In the genomic region with DNA sequence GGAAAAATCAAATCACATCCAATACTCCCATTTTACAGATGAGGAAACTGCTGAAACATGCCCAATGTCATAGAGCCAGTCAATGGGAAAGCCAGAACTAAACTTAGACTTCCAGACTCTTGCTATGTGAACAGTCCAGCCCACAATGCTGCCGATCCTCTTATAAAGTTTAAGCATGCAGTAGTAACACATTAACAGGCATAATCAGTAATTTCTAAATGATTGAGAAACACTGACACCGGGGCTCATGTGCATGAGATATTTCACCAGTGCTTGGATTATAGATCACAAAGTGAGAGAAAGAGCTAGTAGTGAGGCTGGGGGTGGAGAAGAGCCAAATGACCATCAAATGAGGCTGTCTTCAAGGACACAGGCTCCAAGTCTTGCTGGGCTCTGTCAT, we compare ENCODE assay signal across 18 cellular contexts.
"Had no signal": no experiment of that assay in that cellular context is flagged by ENCODE, and none has a peak within 500 bp of the region (broad histone marks: within the 10 kb centered on the region; RNA-seq: fewer than 3 reads in every experiment).

No MANE protein-coding gene starts in this region.

- DNase-seq: central memory CD4-positive, alpha-beta T cell; effector memory CD4-positive, alpha-beta T cell; gastrocnemius medialis; heart right ventricle; islet precursor cell; left ventricle myocardium inferior; mesenchymal stem cell; midbrain; posterior cingulate gyrus; stimulated activated CD4-positive, alpha-beta T cell treated with anti-CD3 and anti-CD28 coated beads, Interleukin-4, amount 100 ng/mL, for 1 hour; stimulated activated CD8-positive, alpha-beta memory T cell treated with anti-CD3 and anti-CD28 coated beads, Interleukin-4, amount 100 ng/mL, for 48 hours; tibial artery had no signal

- H3K27me3 ChIP-seq: esophagus muscularis mucosa, gastrocnemius medialis, heart right ventricle, right atrium auricular region, tibial artery had no signal

- H3K9me3 ChIP-seq: esophagus muscularis mucosa, gastrocnemius medialis, heart right ventricle, left ventricle myocardium inferior, right atrium auricular region, tibial artery had no signal

- H3K4me3 ChIP-seq: coronary artery, gastrocnemius medialis, heart right ventricle, lung, right atrium auricular region, tibial artery had no signal

- H3K27ac ChIP-seq: coronary artery, esophagus muscularis mucosa, gastrocnemius medialis, heart right ventricle, left ventricle myocardium inferior, right atrium auricular region, tibial artery had no signal

- FAIRE-seq: endometrium had no signal

- H3K36me3 ChIP-seq: gastrocnemius medialis had no signal

- ATAC-seq: gastrocnemius medialis; heart right ventricle; stimulated activated effector memory CD8-positive, alpha-beta T cell treated with anti-CD3 and anti-CD28 coated beads, Interleukin-12 subunit alpha, Interleukin-12 subunit beta, amount 100 ng/mL, for 72 hours had no signal
